ENCODE assay signal across 15 cellular contexts in genomic region chr1:35406103-35406502, GRCh38.
"Had no signal": no experiment of that assay in that cellular context is flagged by ENCODE, and none has a peak within 500 bp of the region (broad histone marks: within the 10 kb centered on the region; RNA-seq: fewer than 3 reads in every experiment).

No MANE protein-coding gene starts in this region.

- H3K27ac ChIP-seq: colonic mucosa, gastrocnemius medialis, left ventricle myocardium inferior, thyroid gland had no signal

- ATAC-seq: activated CD4-positive, alpha-beta T cell treated with anti-CD3 and anti-CD28 coated beads for 36 hours; gastrocnemius medialis had no signal

- H3K36me3 ChIP-seq: colonic mucosa had no signal

- H3K4me1 ChIP-seq: colonic mucosa, gastrocnemius medialis, left ventricle myocardium inferior, thyroid gland had no signal

- H3K4me3 ChIP-seq: colonic mucosa, gastrocnemius medialis, left ventricle myocardium inferior, thyroid gland had no signal

- DNase-seq: activated CD4-positive, alpha-beta T cell treated with anti-CD3 and anti-CD28 coated beads for 36 hours; activated CD4-positive, alpha-beta T cell treated with anti-CD3 and anti-CD28 coated beads, Interleukin-2, amount 50 U/mL, for 48 hours; activated naive CD4-positive, alpha-beta T cell treated with anti-CD3 and anti-CD28 coated beads for 36 hours; activated T-cell treated with anti-CD3 and anti-CD28 coated beads for 4 hours; caudate nucleus; colonic mucosa; gastrocnemius medialis; head of caudate nucleus; left ventricle myocardium inferior; mammary epithelial cell; occipital lobe; posterior cingulate gyrus; stimulated activated CD4-positive, alpha-beta T cell treated with anti-CD3 and anti-CD28 coated beads, Interleukin-2, amount 100 ng/mL, for 24 hours; stimulated activated naive CD4-positive, alpha-beta T cell treated with Interleukin-2 at 50 U/mL for 16 hours; thyroid gland had no signal

- H3K27me3 ChIP-seq: colonic mucosa, gastrocnemius medialis, thyroid gland had no signal

- H3K9me3 ChIP-seq: colonic mucosa, gastrocnemius medialis, thyroid gland had no signal
